In genomic region chr2:36357506-36358316, GRCh38 we compare ENCODE assay signal across 8 cellular contexts. TPM values are rescaled to one million over a fixed set of nuclear protein-coding genes. Genes with fewer than 3 reads are reported as not detected.
DNase-seq lines count a peak whose midpoint lies in the region; ATAC-seq, FAIRE-seq and TF ChIP-seq lines count a peak whose summit lies in the region.

No MANE protein-coding gene starts in this region.

- H3K4me3 ChIP-seq in PC-3 (ENCODE audit: low read length) (peak overlapping the region; percentile 90), K562 (no peak overlapping the region), gastrocnemius medialis (peak overlapping the region; percentile 82 to 95 (median 90))

- peaks cover 7% of the 10 kb centered on the region; the same call in 1 of the 2 replicates for H3K36me3 ChIP-seq in PC-3 (ENCODE audit: low read depth, low read length)
- no peaks in the 10 kb centered on the region for H3K36me3 ChIP-seq in K562 (ENCODE audit: control insufficient read depth, insufficient read depth, low read length)
- H3K36me3 ChIP-seq in gastrocnemius medialis, result no peaks in the 10 kb centered on the region

- TF ChIP-seq EP300 in K562 (IDR thresholded peaks at IDR 0.05; ENCODE audit: low read length), result no peak

- TF ChIP-seq RAD21 in K562 (CRISPR knock-in tag; conservative IDR thresholded peaks at IDR 0.05 in 1 of 2, IDR thresholded peaks at IDR 0.05 in 1 of 2), result no peak

- no peak overlapping the region for H2AFZ ChIP-seq in PC-3 (ENCODE audit: low read length)
- H2AFZ ChIP-seq in K562 (ENCODE audit: low read depth, low read length), result no peak overlapping the region

- H3K9ac ChIP-seq in PC-3 (ENCODE audit: low read length), result peak overlapping the region; percentile 96
- no peak overlapping the region for H3K9ac ChIP-seq in K562 (ENCODE audit: insufficient read depth in 1 of 2, low read depth in 2 of 2, low read length in 2 of 2)

- no peak for FAIRE-seq in K562 (lab: Jason Lieb, UNC)

- TF ChIP-seq POLR2A in K562 (conservative IDR thresholded peaks at IDR 0.05) (no peak), gastrocnemius medialis (IDR thresholded peaks at IDR 0.05) (peak in 1 of 2 donors; percentile 62)

- H3K9me2 ChIP-seq in PC-3 (replicated peaks; ENCODE audit: low read length), result no peaks in the 10 kb centered on the region

- H3K9me1 ChIP-seq in K562 (ENCODE audit: control insufficient read depth, insufficient read depth, low read length), result no peaks in the 10 kb centered on the region

- DNase-seq in NCI-H524 (lab: John Stamatoyannopoulos, UW) (peak; percentile 51 to 71), NCI-H524 treated with DMSO at 0.1 percent for 48 hours (lab: John Stamatoyannopoulos, UW) (no peak), PC-3 (peak; percentile 78), K562 (ENCODE audit: extremely low read depth in 1 of 4, low spot score in 3 of 4) (no peak), iPS-NIHi7 (ENCODE audit: extremely low spot score) (peak; percentile 35), gastrocnemius medialis (peak; percentile 31 to 56)

- no peaks in the 10 kb centered on the region for H3K27me3 ChIP-seq in PC-3 (ENCODE audit: low read length)
- H3K27me3 ChIP-seq in K562 (ENCODE audit: control insufficient read depth in 2 of 2, insufficient read depth in 2 of 2, low read length in 2 of 2), result peaks cover 4 to 18% of the 10 kb centered on the region in 2 experiments; a peak in 3 of 5 replicates
- no peaks in the 10 kb centered on the region for H3K27me3 ChIP-seq in gastrocnemius medialis

- in situ Hi-C loops in K562 (cut with MboI), result no loop called here
- in situ Hi-C loops in gastrocnemius medialis (cut with MboI; ENCODE audit: low sequenced_read_pairs in 4 of 4), result loop anchor here (10.0 kb wide), 1 partner anchor 147 kb away; no protein-coding TSS in a partner anchor

- no peaks in the 10 kb centered on the region for H3K9me3 ChIP-seq in PC-3 (ENCODE audit: low read length)
- H3K9me3 ChIP-seq in K562 (replicated peaks; ENCODE audit: control insufficient read depth, insufficient read depth, low read depth, low read length), result no peaks in the 10 kb centered on the region
- H3K9me3 ChIP-seq in gastrocnemius medialis, result no peaks in the 10 kb centered on the region

- H3K79me2 ChIP-seq in PC-3 (ENCODE audit: low read length) (peaks cover 82% of the 10 kb centered on the region), K562 (ENCODE audit: control insufficient read depth, insufficient read depth, low read length) (no peaks in the 10 kb centered on the region)

- H3K4me1 ChIP-seq in PC-3 (ENCODE audit: insufficient read depth, low read length), result peaks cover 60% of the 10 kb centered on the region
- peaks cover 0 to 14% of the 10 kb centered on the region in 2 experiments; a peak in 2 of 5 replicates for H3K4me1 ChIP-seq in K562 (replicated peaks in 1 of 2; ENCODE audit: control insufficient read depth in 2 of 2, insufficient read depth in 2 of 2, low read length in 2 of 2)
- H3K4me1 ChIP-seq in gastrocnemius medialis, result peaks cover 51 to 53% of the 10 kb centered on the region in 2 donors

- H3K4me2 ChIP-seq in PC-3 (ENCODE audit: low read length) (peak overlapping the region; percentile 93), K562 (ENCODE audit: insufficient read depth, low read length) (no peak overlapping the region)

- CTCF ChIA-PET in PC-3 (lab: Charles Lee) (interaction anchor here (0.6 to 1.3 kb wide), 6 partner anchors 14 to 150 kb away, joined by 3 to 8 read pairs (median 5); no protein-coding TSS in a partner anchor), K562 (lab: Yijun Ruan, JAX; ENCODE audit: low intra/inter-chr PET ratio) (no interaction called here)

- intact Hi-C loops in PC-3 (cut with micrococcal nuclease), result loop anchor here (1.0 to 5.0 kb wide), 6 partner anchors 11 to 210 kb away; no protein-coding TSS in a partner anchor
- intact Hi-C loops in K562 (cut with micrococcal nuclease), result loop anchor here (5.0 to 10.0 kb wide), 2 partner anchors 105 to 417 kb away; no protein-coding TSS in a partner anchor
- intact Hi-C loops in gastrocnemius medialis (cut with DNase I; ENCODE audit: low total_unique reads), result loop anchor here (5.0 kb wide), 1 partner anchor 100 kb away; no protein-coding TSS in a partner anchor

- 2% methylated on average over 21 of the region's 24 CpGs for WGBS in K562 (ENCODE audit: insufficient coverage, low coverage, missing lambda C conversion rate)

- TF ChIP-seq CTCF in PC-3 (conservative IDR thresholded peaks at IDR 0.05; ENCODE audit: low read depth, low read length) (peak; percentile 52), K562 (IDR thresholded peaks at IDR 0.05 in 2 of 3, conservative IDR thresholded peaks at IDR 0.05 in 1 of 3; ENCODE audit: insufficient read depth in 2 of 3, low read depth in 1 of 3, low read length in 3 of 3) (peak in 1 of 3 experiments; percentile 23; a peak in 2 of 6 replicates), gastrocnemius medialis (IDR thresholded peaks at IDR 0.05 in 4 of 5, conservative IDR thresholded peaks at IDR 0.05 in 1 of 5) (peak in 4 of 5 experiments; percentile 47 to 69 (median 58))

- ATAC-seq in HG02642 (IDR thresholded peaks at IDR 0.05; ENCODE audit: poor library complexity, unreplicated experiment) (peak; percentile 30), PC-3 (peak; percentile 37), K562 (peak; percentile 60; the same call in 2 of the 3 replicates), gastrocnemius medialis (peak; percentile 50 to 61), HG03045 (IDR thresholded peaks at IDR 0.05; ENCODE audit: unreplicated experiment) (no peak)

- H3F3A ChIP-seq in PC-3 (ENCODE audit: low read length, unreplicated experiment), result no peaks in the 10 kb centered on the region

- H3K27ac ChIP-seq in PC-3 (ENCODE audit: low read length) (peak overlapping the region; percentile 92), K562 (ENCODE audit: extremely low read depth, low read depth, low read length) (no peak overlapping the region), gastrocnemius medialis (peak overlapping the region; percentile 81 to 97 (median 84))

- H4K20me1 ChIP-seq in PC-3 (ENCODE audit: low read length), result peaks cover 46% of the 10 kb centered on the region
- H4K20me1 ChIP-seq in K562 (replicated peaks; ENCODE audit: control insufficient read depth, insufficient read depth, low read length), result no peaks in the 10 kb centered on the region

- POLR2A ChIA-PET in PC-3 (lab: Charles Lee; ENCODE audit: unreplicated experiment), result interaction anchor here (0.6 to 0.7 kb wide), 3 partner anchors 136 to 212 kb away, joined by 3 to 7 read pairs (median 3); no protein-coding TSS in a partner anchor
- POLR2A ChIA-PET in K562 (lab: Yijun Ruan, JAX), result no interaction called here

- BruUV-seq in PC-3 (replicated peaks; lab: Mats Ljungman, UMichigan) (TSS peak; percentile 34), K562 (replicated peaks; lab: Mats Ljungman, UMichigan) (no TSS peak)

TF ChIP-seq in K562, 482 proteins besides CTCF, POLR2A, EP300 and RAD21 (continues in another document):
- TF ChIP-seq, protein P1, sequence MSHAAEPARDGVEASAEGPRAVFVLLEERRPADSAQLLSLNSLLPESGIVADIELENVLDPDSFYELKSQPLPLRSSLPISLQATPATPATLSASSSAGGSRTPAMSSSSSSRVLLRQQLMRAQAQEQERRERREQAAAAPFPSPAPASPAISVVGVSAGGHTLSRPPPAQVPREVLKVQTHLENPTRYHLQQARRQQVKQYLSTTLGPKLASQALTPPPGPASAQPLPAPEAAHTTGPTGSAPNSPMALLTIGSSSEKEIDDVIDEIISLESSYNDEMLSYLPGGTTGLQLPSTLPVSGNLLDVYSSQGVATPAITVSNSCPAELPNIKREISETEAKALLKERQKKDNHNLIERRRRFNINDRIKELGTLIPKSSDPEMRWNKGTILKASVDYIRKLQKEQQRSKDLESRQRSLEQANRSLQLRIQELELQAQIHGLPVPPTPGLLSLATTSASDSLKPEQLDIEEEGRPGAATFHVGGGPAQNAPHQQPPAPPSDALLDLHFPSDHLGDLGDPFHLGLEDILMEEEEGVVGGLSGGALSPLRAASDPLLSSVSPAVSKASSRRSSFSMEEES (CRISPR knock-in tag; IDR thresholded peaks at IDR 0.05), result no peak
- no peak for TF ChIP-seq KLF13 (tag; IDR thresholded peaks at IDR 0.05; ENCODE audit: borderline replicate concordance, low read depth)
- TF ChIP-seq, protein P2, sequence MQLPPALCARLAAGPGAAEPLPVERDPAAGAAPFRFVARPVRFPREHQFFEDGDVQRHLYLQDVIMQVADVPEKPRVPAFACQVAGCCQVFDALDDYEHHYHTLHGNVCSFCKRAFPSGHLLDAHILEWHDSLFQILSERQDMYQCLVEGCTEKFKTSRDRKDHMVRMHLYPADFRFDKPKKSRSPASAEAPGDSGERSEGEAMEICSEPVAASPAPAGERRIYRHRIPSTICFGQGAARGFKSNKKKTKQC (CRISPR knock-in tag; IDR thresholded peaks at IDR 0.05), result no peak
- no peak for TF ChIP-seq MTA1 (IDR thresholded peaks at IDR 0.05; ENCODE audit: borderline replicate concordance)
- TF ChIP-seq STAG1 (CRISPR knock-in tag; IDR thresholded peaks at IDR 0.05; ENCODE audit: borderline replicate concordance), result no peak
- TF ChIP-seq KLF1 (tag; IDR thresholded peaks at IDR 0.05), result no peak
- no peak for TF ChIP-seq ZNF785 (CRISPR knock-in tag; IDR thresholded peaks at IDR 0.05)
- TF ChIP-seq RBM25 (IDR thresholded peaks at IDR 0.05; ENCODE audit: low read depth, low read length, severe bottlenecking), result no peak
- TF ChIP-seq ESRRB (CRISPR knock-in tag; IDR thresholded peaks at IDR 0.05; ENCODE audit: borderline replicate concordance), result no peak
- TF ChIP-seq PPARD (CRISPR knock-in tag; IDR thresholded peaks at IDR 0.05), result no peak

RNA-seq across cellular contexts. Expression of gene CRIM1, which starts 2.1 kb away (rescaled TPM):
- total RNA-seq in PC-3 (2014; rRNA removed) (70.7 and 85.7 TPM in 2 replicates), K562 (2014; rRNA removed) (0.36 TPM in 1 of 2 replicates, not detected in the other), K562 (2014; rRNA removed; fragmentation: Illumina TruSeq; extraction: Trizol) (0.04 TPM in 1 of 2 replicates, not detected in the other), K562 (2015; rRNA removed; fragmentation: Illumina TruSeq; extraction: Trizol) (0.04 TPM in 1 of 2 replicates, not detected in the other), K562 (2021) (0.24 and 0.27 TPM in 2 replicates), gastrocnemius medialis (100 to 1,000 TPM in 2 of 4 donors, 10 to 100 TPM in 2; 93.2 to 194 (median 119) TPM)
- total RNA-seq in K562 (2011; cell fraction: chromatin; rRNA removed; ENCODE audit: low replicate concordance), result 0.53 and 0.55 TPM in 2 replicates
- 0.39 and 0.83 TPM in 2 replicates for total RNA-seq in K562 (2011; cell fraction: nucleolus; rRNA removed)
- total RNA-seq in K562 (2011; cell fraction: nucleoplasm; rRNA removed), result 0.81 and 1.6 TPM in 2 replicates
- polyA plus RNA-seq in K562 (2011; rRNA removed) (0.15 and 0.39 TPM in 2 replicates), K562 (2014; fragmentation: Illumina TruSeq; extraction: Trizol) (0.01 and 0.03 TPM in 2 replicates), K562 (2014; fragmentation: Nextera tagmentation; extraction: Ambion mirVana) (under 1 TPM; 0.04 to 0.07 TPM), K562 (2014; rRNA removed) (0.03 TPM in 1 of 2 replicates, not detected in the other)
- polyA plus RNA-seq in K562 (2011; cell fraction: cytosol; rRNA removed), result 0.19 and 0.36 TPM in 2 replicates
- 0.31 and 0.61 TPM in 2 replicates for polyA plus RNA-seq in K562 (2011; cell fraction: nucleus; rRNA removed)
- 0.13 and 0.17 TPM in 2 replicates for polyA plus RNA-seq in K562 (2012)
- 0.63 and 0.72 TPM in 2 replicates for polyA minus RNA-seq in K562 (2011; rRNA and poly(A)+ RNA removed)
- 1.2 and 5.6 TPM in 2 replicates for polyA minus RNA-seq in K562 (2011; cell fraction: cytosol; rRNA and poly(A)+ RNA removed)
- 1.00 and 3.1 TPM in 2 replicates for polyA minus RNA-seq in K562 (2011; cell fraction: nucleus; rRNA and poly(A)+ RNA removed)

Comparison
In these comparisons a context has a peak if more than half of its experiments do, and no peak if none do; other contexts are left out.
1. DNase-seq: peak in NCI-H524 (2 of 2), PC-3 (single experiment), iPS-NIHi7 (single experiment) and gastrocnemius medialis (2 of 2); none in NCI-H524 treated with DMSO at 0.1 percent for 48 hours (single experiment) and K562 (0 of 4).
2. RNA of gene CRIM1, which starts 2.1 kb away (total RNA-seq): 93.2 to 194 TPM in gastrocnemius medialis and 70.7 to 85.7 TPM in PC-3; 0.04 to 1.6 TPM in K562; every median in the first group is over 10 times any median in the second.